ENCODE assay signal across 16 cellular contexts in genomic region chr5:177609076-177610059, GRCh38. TPM values are rescaled to one million over a fixed set of nuclear protein-coding genes. Genes with fewer than 3 reads are reported as not detected.
DNase-seq lines count a peak whose midpoint lies in the region; ATAC-seq, FAIRE-seq and TF ChIP-seq lines count a peak whose summit lies in the region.
"Had no signal": no experiment of that assay in that cellular context is flagged by ENCODE, and none has a peak within 500 bp of the region (broad histone marks: within the 10 kb centered on the region; RNA-seq: fewer than 3 reads in every experiment).

No MANE protein-coding gene starts in this region.

- no peak for TF ChIP-seq CTCF in right atrium auricular region (IDR thresholded peaks at IDR 0.05)
- no peak for TF ChIP-seq CTCF in GM12878 (IDR thresholded peaks at IDR 0.05 in 2 of 3, conservative IDR thresholded peaks at IDR 0.05 in 1 of 3; ENCODE audit: control insufficient read depth in 2 of 3, extremely low read depth in 1 of 3, insufficient read depth in 1 of 3, low read depth in 3 of 3, low read length in 3 of 3)

- H4K8ac ChIP-seq in neuronal stem cell (ENCODE audit: low read depth, low read length), result no peak overlapping the region

- H3K9ac ChIP-seq in GM12878 (ENCODE audit: control insufficient read depth, insufficient read depth, low read length) (no peak overlapping the region), neuronal stem cell (ENCODE audit: low read depth, low read length, poor library complexity) (no peak overlapping the region)

- H4K20me1 ChIP-seq in GM12878 (ENCODE audit: control insufficient read depth, insufficient read depth), result no peaks in the 10 kb centered on the region

- H2BK15ac ChIP-seq in neuronal stem cell (ENCODE audit: low read length), result no peak overlapping the region

- no peak for TF ChIP-seq RAD21 in GM12878 (IDR thresholded peaks at IDR 0.05; ENCODE audit: insufficient read depth, low read depth, low read length)

- H3K9me3 ChIP-seq in right atrium auricular region (no peaks in the 10 kb centered on the region), GM12878 (replicated peaks; ENCODE audit: control insufficient read depth, insufficient read depth, low read length) (no peaks in the 10 kb centered on the region), neuronal stem cell (replicated peaks in 1 of 2; ENCODE audit: control insufficient read depth in 2 of 2, insufficient read depth in 1 of 2, low read depth in 1 of 2, low read length in 2 of 2) (peaks cover 0 to 5% of the 10 kb centered on the region in 2 donors)

- CTCF ChIA-PET in GM12878 (lab: Yijun Ruan, JAX), result interaction anchor here (1.1 kb wide), 1 partner anchor 465 kb away, joined by 3 read pairs; no protein-coding TSS in a partner anchor

- H3K27me3 Mint-ChIP-seq in activated T-cell treated with anti-CD3 and anti-CD28 coated beads, Interleukin-2, amount 50 U/mL, for 4 hours (ENCODE audit: low read depth), result no peaks in the 10 kb centered on the region
- H3K27me3 Mint-ChIP-seq: IgD-negative memory B cell had no signal

- 84% methylated on average over 21 of the region's 21 CpGs for WGBS in GM12878 (ENCODE audit: insufficient coverage, insufficient replicate concordance, low lambda C conversion rate, missing lambda C conversion rate)
- WGBS in neuronal stem cell (ENCODE audit: extremely low coverage in 2 of 2, insufficient read length in 2 of 2, insufficient replicate concordance in 1 of 2), 2 donors, result no CpG with 5 or more reads among the region's 21 CpGs

- POLR2A ChIA-PET in GM12878 (lab: Charles Lee), result interaction anchor here (0.7 kb wide), 1 partner anchor 105 kb away, joined by 5 read pairs; no protein-coding TSS in a partner anchor

- H2AK5ac ChIP-seq in neuronal stem cell (ENCODE audit: low read depth, low read length), result peak overlapping the region; percentile 50

- H3K4me2 ChIP-seq in GM12878 (ENCODE audit: control insufficient read depth, insufficient read depth) (no peak overlapping the region), neuronal stem cell (ENCODE audit: insufficient read depth, low read length, poor library complexity, severe bottlenecking) (no peak overlapping the region)

- peak; percentile 43; the same call in 1 of the 2 replicates for TF ChIP-seq POLR2A in GM12878 (IDR thresholded peaks at IDR 0.05; ENCODE audit: low read depth, low read length)

- SMC1A ChIA-PET in GM12878 (lab: Charles Lee; ENCODE audit: uncharacterized antibody, unreplicated experiment), result no interaction called here

- peaks cover 4% of the 10 kb centered on the region for H3K4me1 Mint-ChIP-seq in activated T-cell treated with anti-CD3 and anti-CD28 coated beads, Interleukin-2, amount 50 U/mL, for 4 hours (ENCODE audit: low read depth)

- no TSS peak for BruUV-seq in GM12878 (replicated peaks; lab: Mats Ljungman, UMichigan)

- no peak for FAIRE-seq in GM12878 (lab: Jason Lieb, UNC)
- FAIRE-seq: A204.1, GM12892 had no signal

- peak overlapping the region; percentile 76 for H3K23ac ChIP-seq in neuronal stem cell (ENCODE audit: low read depth, low read length, poor library complexity)

- H3K79me1 ChIP-seq in neuronal stem cell (ENCODE audit: low read depth, low read length), result no peaks in the 10 kb centered on the region

- peaks cover 0 to 9% of the 10 kb centered on the region in 2 donors for H3K4me1 ChIP-seq in right atrium auricular region
- no peaks in the 10 kb centered on the region for H3K4me1 ChIP-seq in GM12878 (ENCODE audit: control insufficient read depth, insufficient read depth, low read length)
- peaks cover 8 to 12% of the 10 kb centered on the region in 2 donors for H3K4me1 ChIP-seq in neuronal stem cell (ENCODE audit: control insufficient read depth in 2 of 2, insufficient read depth in 1 of 2, low read depth in 1 of 2, low read length in 2 of 2)

- H3K36me3 ChIP-seq in right atrium auricular region, result no peaks in the 10 kb centered on the region
- peaks cover 0 to 4% of the 10 kb centered on the region in 2 experiments; a peak in 2 of 4 replicates for H3K36me3 ChIP-seq in GM12878 (ENCODE audit: control insufficient read depth in 2 of 2, insufficient read depth in 2 of 2, low read length in 1 of 2)
- H3K36me3 ChIP-seq in neuronal stem cell (replicated peaks in 1 of 2; ENCODE audit: control insufficient read depth in 2 of 2, insufficient read depth in 2 of 2, low read length in 2 of 2), result peaks cover 25 to 61% of the 10 kb centered on the region in 2 donors

- H3K18ac ChIP-seq in neuronal stem cell (ENCODE audit: low read length), result no peak overlapping the region

- H3K27ac ChIP-seq in right atrium auricular region (no peak overlapping the region), GM12878 (ENCODE audit: control insufficient read depth, insufficient read depth) (no peak overlapping the region), neuronal stem cell (replicated peaks; ENCODE audit: low read length) (no peak overlapping the region)

- H2AFZ ChIP-seq in GM12878 (ENCODE audit: control insufficient read depth, low read depth, low read length), result no peak overlapping the region
- no peak overlapping the region for H2AFZ ChIP-seq in neuronal stem cell (ENCODE audit: low read length)

- in situ Hi-C loops in GM12878 (cut with MboI), result loop anchor here (10.0 to 25.0 kb wide), 3 partner anchors 455 to 1572 kb away; no protein-coding TSS in a partner anchor

- peak; percentile 55 for DNase-seq in right atrium auricular region (ENCODE audit: low spot score)
- DNase-seq in Right ventricle myocardium inferior (ENCODE audit: missing footprints), result no peak
- DNase-seq in GM12878 (ENCODE audit: low read depth, low spot score), result no peak
- no peak for DNase-seq in neuronal stem cell (ENCODE audit: low spot score)
- DNase-seq in NOMO-1 (lab: John Stamatoyannopoulos, UW; ENCODE audit: unreplicated experiment in 2 of 2), result no peak
- DNase-seq in activated T-cell treated with anti-CD3 and anti-CD28 coated beads, Interleukin-2, amount 50 U/mL, for 4 hours, result no peak
- no peak for DNase-seq in NCI-H2029 treated with DMSO at 0.1 percent for 48 hours (lab: John Stamatoyannopoulos, UW)
- DNase-seq: C1 segment of cervical spinal cord, DND-41, GDM1, H9, NCI-H187 treated with DMSO at 0.1 percent for 48 hours had no signal

- H2BK120ac ChIP-seq in neuronal stem cell (ENCODE audit: low read depth, low read length), result no peak overlapping the region

- no peak overlapping the region for H2BK12ac ChIP-seq in neuronal stem cell (ENCODE audit: low read length)

- no peak overlapping the region for H3K14ac ChIP-seq in neuronal stem cell (ENCODE audit: low read length)

- H3K27me3 ChIP-seq in right atrium auricular region (no peaks in the 10 kb centered on the region), GM12878 (replicated peaks in 1 of 2; ENCODE audit: control insufficient read depth in 2 of 2, insufficient read depth in 2 of 2, low read length in 1 of 2) (no peaks in the 10 kb centered on the region), neuronal stem cell (ENCODE audit: control insufficient read depth in 3 of 3, insufficient read depth in 3 of 3, low read depth in 1 of 3, low read length in 3 of 3) (no peaks in the 10 kb centered on the region)

- H3K4me3 Mint-ChIP-seq in activated T-cell treated with anti-CD3 and anti-CD28 coated beads, Interleukin-2, amount 50 U/mL, for 4 hours, result no peak overlapping the region
- H3K4me3 Mint-ChIP-seq: H9, IgD-negative memory B cell had no signal

- no peak for TF ChIP-seq EP300 in GM12878 (IDR thresholded peaks at IDR 0.05; ENCODE audit: borderline replicate concordance in 1 of 2, control insufficient read depth in 1 of 2, low read depth in 2 of 2, low read length in 2 of 2)

- H3K4me3 ChIP-seq in right atrium auricular region (no peak overlapping the region), GM12878 (no peak overlapping the region), neuronal stem cell (ENCODE audit: low read length in 2 of 2) (peak overlapping the region in 1 of 2 donors; percentile 26)

- no peak overlapping the region for H4K91ac ChIP-seq in neuronal stem cell (ENCODE audit: low read depth, low read length, poor library complexity)

- RAD21 ChIA-PET in GM12878 (lab: Charles Lee; ENCODE audit: unreplicated experiment), result no interaction called here

- no peak overlapping the region for H3K4ac ChIP-seq in neuronal stem cell (ENCODE audit: low read length)

- ATAC-seq in Right ventricle myocardium inferior (no peak), GM12878 (no peak), HG02588 (IDR thresholded peaks at IDR 0.05; ENCODE audit: unreplicated experiment) (no peak)
- no peak for ATAC-seq in activated T-cell treated with anti-CD3 and anti-CD28 coated beads, Interleukin-2, amount 50 U/mL, for 4 hours

- intact Hi-C loops in Right ventricle myocardium inferior (cut with DNase I) (no loop called here), GM12878 (cut with micrococcal nuclease; ENCODE audit: unreplicated experiment) (no loop called here)

- peaks cover 1% of the 10 kb centered on the region for H3K36me3 Mint-ChIP-seq in activated T-cell treated with anti-CD3 and anti-CD28 coated beads, Interleukin-2, amount 50 U/mL, for 4 hours (ENCODE audit: insufficient read depth)

- H3K9me3 Mint-ChIP-seq in activated T-cell treated with anti-CD3 and anti-CD28 coated beads, Interleukin-2, amount 50 U/mL, for 4 hours, result no peaks in the 10 kb centered on the region
- H3K9me3 Mint-ChIP-seq: H9, IgD-negative memory B cell had no signal

- no peak overlapping the region for H2BK5ac ChIP-seq in neuronal stem cell (ENCODE audit: low read length)

- H3K79me2 ChIP-seq in GM12878 (ENCODE audit: control insufficient read depth, insufficient read depth, low read length), result no peaks in the 10 kb centered on the region

RNA-seq across cellular contexts. Expression of gene B4GALT7, which starts 9.4 kb away (rescaled TPM):
- total RNA-seq in right atrium auricular region (10 to 100 TPM; 12.2 to 21.3 TPM), Right ventricle myocardium inferior (13.2 TPM), GM12878 (2014; rRNA removed) (22.9 and 23.2 TPM in 2 replicates), GM12878 (2014; rRNA removed; fragmentation: Illumina TruSeq; extraction: Trizol) (8.4 and 9.8 TPM in 2 replicates), GM12878 (2021) (22.5 and 23.6 TPM in 2 replicates)
- 26.8 and 28.4 TPM in 2 replicates for total RNA-seq in GM12878 (2013; cell fraction: nucleolus; rRNA removed)
- 10.5 TPM for polyA plus RNA-seq in GM12878 (2011; ENCODE audit: low read depth)
- polyA plus RNA-seq in GM12878 (2011; rRNA removed) (3.1 and 7.2 TPM in 2 replicates), GM12878 (2014; fragmentation: Illumina TruSeq; extraction: Trizol) (2.4 and 8.3 TPM in 2 replicates), GM12878 (2014; fragmentation: Nextera tagmentation; extraction: Ambion mirVana) (1 to 10 TPM in 1 of 2 experiments, under 1 TPM in 1; 0.34 to 2.3 TPM), GM12878 (2014; rRNA removed) (23.2 and 24.5 TPM in 2 replicates), GM12878 (2016; fragmentation: Nextera tagmentation; extraction: Ambion mirVana) (10 to 100 TPM; 25.9 to 27.3 TPM)
- 11.3 and 16.8 TPM in 2 replicates for polyA plus RNA-seq in GM12878 (2011; cell fraction: cytosol; rRNA removed)
- polyA plus RNA-seq in GM12878 (2011; cell fraction: nucleus; rRNA removed), result 28.7 and 28.9 TPM in 2 replicates
- 17.3 and 18.5 TPM in 2 replicates for polyA plus RNA-seq in GM12878 (2012)
- 6.2 and 11.6 TPM in 2 replicates for polyA minus RNA-seq in GM12878 (2011; rRNA and poly(A)+ RNA removed)
- 4.4 and 4.5 TPM in 2 replicates for polyA minus RNA-seq in GM12878 (2011; cell fraction: cytosol; rRNA and poly(A)+ RNA removed)
- polyA minus RNA-seq in GM12878 (2011; cell fraction: nucleus; rRNA and poly(A)+ RNA removed), result 10.5 and 17.5 TPM in 2 replicates
- 12.9 TPM for polyA plus RNA-seq in neuronal stem cell (2013, experiment 1 of 2)
- polyA plus RNA-seq in neuronal stem cell (2013, experiment 2 of 2), result 13.2 TPM
- total RNA-seq in activated T-cell treated with anti-CD3 and anti-CD28 coated beads, Interleukin-2, amount 50 U/mL, for 4 hours, result 10 to 100 TPM; 35.5 to 40.5 (median 37.0) TPM

RNA-seq across cellular contexts. Expression of gene TMED9, which starts 17.4 kb away (rescaled TPM):
- total RNA-seq in right atrium auricular region (10 to 100 TPM; 49.6 to 63.8 TPM), Right ventricle myocardium inferior (75.3 TPM), GM12878 (2014; rRNA removed) (36.2 and 44.8 TPM in 2 replicates), GM12878 (2014; rRNA removed; fragmentation: Illumina TruSeq; extraction: Trizol) (40.3 and 44.9 TPM in 2 replicates), GM12878 (2021) (121 and 127 TPM in 2 replicates)
- 67.6 and 67.8 TPM in 2 replicates for total RNA-seq in GM12878 (2013; cell fraction: nucleolus; rRNA removed)
- polyA plus RNA-seq in GM12878 (2011; ENCODE audit: low read depth), result 76.7 TPM
- polyA plus RNA-seq in GM12878 (2011; rRNA removed) (96.0 and 138 TPM in 2 replicates), GM12878 (2014; fragmentation: Illumina TruSeq; extraction: Trizol) (41.8 and 89.6 TPM in 2 replicates), GM12878 (2014; fragmentation: Nextera tagmentation; extraction: Ambion mirVana) (10 to 100 TPM; 35.7 to 46.6 TPM), GM12878 (2014; rRNA removed) (144 and 157 TPM in 2 replicates), GM12878 (2016; fragmentation: Nextera tagmentation; extraction: Ambion mirVana) (100 to 1,000 TPM; 125 to 136 TPM)
- polyA plus RNA-seq in GM12878 (2011; cell fraction: cytosol; rRNA removed), result 152 and 160 TPM in 2 replicates
- polyA plus RNA-seq in GM12878 (2011; cell fraction: nucleus; rRNA removed), result 55.1 and 67.2 TPM in 2 replicates
- polyA plus RNA-seq in GM12878 (2012), result 162 and 175 TPM in 2 replicates
- polyA minus RNA-seq in GM12878 (2011; rRNA and poly(A)+ RNA removed), result 130 and 153 TPM in 2 replicates
- 29.7 and 39.8 TPM in 2 replicates for polyA minus RNA-seq in GM12878 (2011; cell fraction: cytosol; rRNA and poly(A)+ RNA removed)
- 32.4 and 35.7 TPM in 2 replicates for polyA minus RNA-seq in GM12878 (2011; cell fraction: nucleus; rRNA and poly(A)+ RNA removed)
- 63.0 TPM for polyA plus RNA-seq in neuronal stem cell (2013, experiment 1 of 2)
- 62.9 TPM for polyA plus RNA-seq in neuronal stem cell (2013, experiment 2 of 2)
- total RNA-seq in activated T-cell treated with anti-CD3 and anti-CD28 coated beads, Interleukin-2, amount 50 U/mL, for 4 hours, result 100 to 1,000 TPM; 178 to 208 (median 199) TPM

RNA-seq across cellular contexts. Expression of gene FAM193B, which starts 55.0 kb away (rescaled TPM):
- total RNA-seq in right atrium auricular region (10 to 100 TPM in 1 of 2 donors, 1 to 10 TPM in 1; 9.8 to 20.7 TPM), Right ventricle myocardium inferior (29.5 TPM), GM12878 (2014; rRNA removed) (29.3 and 32.4 TPM in 2 replicates), GM12878 (2014; rRNA removed; fragmentation: Illumina TruSeq; extraction: Trizol) (22.6 and 26.2 TPM in 2 replicates), GM12878 (2021) (34.3 and 47.0 TPM in 2 replicates)
- total RNA-seq in GM12878 (2013; cell fraction: nucleolus; rRNA removed), result 77.1 and 93.7 TPM in 2 replicates
- polyA plus RNA-seq in GM12878 (2011; ENCODE audit: low read depth), result 40.4 TPM
- polyA plus RNA-seq in GM12878 (2011; rRNA removed) (26.7 and 37.8 TPM in 2 replicates), GM12878 (2014; fragmentation: Illumina TruSeq; extraction: Trizol) (10.7 and 27.6 TPM in 2 replicates), GM12878 (2014; fragmentation: Nextera tagmentation; extraction: Ambion mirVana) (10 to 100 TPM in 1 of 2 experiments, 1 to 10 TPM in 1; 3.3 to 11.1 TPM), GM12878 (2014; rRNA removed) (44.1 and 51.8 TPM in 2 replicates), GM12878 (2016; fragmentation: Nextera tagmentation; extraction: Ambion mirVana) (10 to 100 TPM in 1 of 2 experiments, 1 to 10 TPM in 1; 9.0 to 14.5 TPM)
- polyA plus RNA-seq in GM12878 (2011; cell fraction: cytosol; rRNA removed), result 33.1 and 39.8 TPM in 2 replicates
- polyA plus RNA-seq in GM12878 (2011; cell fraction: nucleus; rRNA removed), result 225 and 240 TPM in 2 replicates
- 50.5 and 58.2 TPM in 2 replicates for polyA plus RNA-seq in GM12878 (2012)
- polyA minus RNA-seq in GM12878 (2011; rRNA and poly(A)+ RNA removed), result 11.3 and 19.0 TPM in 2 replicates
- 10.3 and 14.2 TPM in 2 replicates for polyA minus RNA-seq in GM12878 (2011; cell fraction: cytosol; rRNA and poly(A)+ RNA removed)
- 25.0 and 38.2 TPM in 2 replicates for polyA minus RNA-seq in GM12878 (2011; cell fraction: nucleus; rRNA and poly(A)+ RNA removed)
- 58.6 TPM for polyA plus RNA-seq in neuronal stem cell (2013, experiment 1 of 2)
- polyA plus RNA-seq in neuronal stem cell (2013, experiment 2 of 2), result 63.2 TPM
- 10 to 100 TPM; 54.7 to 63.7 (median 62.1) TPM for total RNA-seq in activated T-cell treated with anti-CD3 and anti-CD28 coated beads, Interleukin-2, amount 50 U/mL, for 4 hours
